ENCODE assay signal across 25 cellular contexts in the genomic region with DNA sequence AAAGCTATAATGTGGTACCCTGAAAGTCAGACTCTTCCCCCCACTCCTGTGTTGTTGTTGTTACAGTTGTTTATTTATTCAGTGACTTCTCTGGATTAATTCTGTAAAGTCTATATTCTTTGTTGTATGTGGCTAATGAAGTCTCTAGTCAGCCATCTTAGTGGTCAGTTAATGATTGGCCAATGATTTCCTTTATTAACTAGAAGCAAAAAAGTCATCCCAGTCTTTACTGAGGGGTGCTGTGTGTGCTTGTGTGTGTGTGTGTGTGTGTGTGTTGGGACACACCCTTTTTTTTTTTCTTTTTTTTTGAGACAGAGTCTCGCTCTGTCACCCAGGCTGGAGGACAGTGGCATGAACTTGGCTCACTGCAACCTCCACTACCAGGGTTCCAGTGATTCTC. TPM values are rescaled to one million over a fixed set of nuclear protein-coding genes. Genes with fewer than 3 reads are reported as not detected.
"Had no signal": no experiment of that assay in that cellular context is flagged by ENCODE, and none has a peak within 500 bp of the region (broad histone marks: within the 10 kb centered on the region; RNA-seq: fewer than 3 reads in every experiment).

No MANE protein-coding gene starts in this region.

- ATAC-seq: heart right ventricle; left colon; left lung; lower lobe of right lung; naive thymus-derived CD8-positive, alpha-beta T cell; right cardiac atrium; stimulated activated effector memory CD8-positive, alpha-beta T cell treated with anti-CD3 and anti-CD28 coated beads, Interleukin-12 subunit alpha, Interleukin-12 subunit beta, amount 100 ng/mL, for 72 hours had no signal

- H3K9ac ChIP-seq: neural progenitor cell had no signal

- H3K4me3 ChIP-seq: heart right ventricle, hepatocyte, left lung, lower lobe of right lung, neural progenitor cell, ovary, sigmoid colon, spleen, tibial nerve, upper lobe of left lung, vagina had no signal

- H3K9me3 ChIP-seq: neutrophil, ovary, vagina had no signal

- H3K4me2 ChIP-seq: hepatocyte, neural progenitor cell had no signal

- DNase-seq: heart right ventricle; islet precursor cell; left colon; left lung; lower lobe of right lung; mammary epithelial cell; mesenchymal stem cell; naive thymus-derived CD8-positive, alpha-beta T cell; nephron progenitor cell; occipital lobe; ovary; retina; right cardiac atrium; sigmoid colon; small intestine; spleen; stimulated activated CD4-positive, alpha-beta T cell treated with anti-CD3 and anti-CD28 coated beads, Interleukin-4, amount 100 ng/mL, for 24 hours; stimulated activated naive CD4-positive, alpha-beta T cell; upper lobe of left lung had no signal

- H3K79me2 ChIP-seq: hepatocyte had no signal

- H2AFZ ChIP-seq: hepatocyte, neural progenitor cell had no signal

- H3K27ac ChIP-seq: heart right ventricle, hepatocyte, left lung, lower lobe of right lung, neural progenitor cell, neutrophil, ovary, sigmoid colon, tibial nerve, upper lobe of left lung, vagina had no signal

- H3K27me3 ChIP-seq: heart right ventricle, hepatocyte, left lung, neural progenitor cell, ovary, sigmoid colon, spleen, tibial nerve, upper lobe of left lung, vagina had no signal

- H3K36me3 ChIP-seq: heart right ventricle, left lung, lower lobe of right lung, neural progenitor cell, neutrophil, ovary, sigmoid colon, spleen, tibial nerve, upper lobe of left lung, vagina had no signal

- H3K4me1 ChIP-seq: heart right ventricle, sigmoid colon, vagina had no signal

RNA-seq across cellular contexts. Expression of a gene that starts 39.6 kb away (rescaled TPM):
- polyA plus RNA-seq: naive thymus-derived CD8-positive, alpha-beta T cell had no signal
